Comparison of ENCODE assay signal across 8 cellular contexts in the genomic region with DNA sequence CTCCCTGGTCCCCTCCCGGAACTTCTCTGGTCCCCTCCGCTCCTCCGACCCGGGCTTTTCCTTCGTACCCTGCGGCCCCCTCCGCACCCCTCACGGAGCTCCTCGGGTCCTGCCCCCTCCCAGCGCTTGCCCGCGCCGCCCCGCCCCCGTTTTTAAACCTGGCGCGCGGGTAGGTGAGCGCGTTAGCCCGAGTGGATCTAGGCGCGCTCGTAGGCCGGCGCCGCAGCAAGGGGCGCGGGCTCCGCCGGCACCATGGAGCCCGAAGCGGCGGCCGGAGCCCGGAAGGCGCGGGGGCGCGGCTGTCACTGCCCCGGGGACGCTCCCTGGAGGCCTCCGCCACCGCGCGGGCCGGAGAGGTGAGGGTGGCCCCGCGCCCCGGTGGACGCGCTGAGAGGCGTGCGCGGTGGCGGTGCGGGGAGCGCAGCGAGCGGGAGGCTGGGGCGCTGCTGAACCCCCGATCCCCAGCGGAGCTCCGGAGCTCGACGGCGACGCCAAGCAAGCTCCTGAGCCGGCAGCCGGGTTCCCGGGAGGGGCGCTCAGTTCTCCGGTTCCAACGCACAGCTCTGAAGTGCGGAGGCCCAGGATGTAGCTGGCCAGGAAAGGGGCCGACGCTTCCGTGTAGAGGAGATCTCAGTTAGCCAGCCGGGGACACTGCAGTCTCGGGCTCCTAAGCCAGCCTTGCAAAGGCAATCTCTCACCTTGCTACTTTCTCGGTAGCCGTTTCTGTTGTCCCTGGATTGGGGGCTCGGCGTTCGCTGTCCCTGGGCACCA. TPM values are rescaled to one million over a fixed set of nuclear protein-coding genes. Genes with fewer than 3 reads are reported as not detected.
DNase-seq lines count a peak whose midpoint lies in the region; ATAC-seq and FAIRE-seq lines count a peak whose summit lies in the region.

A gene with protein sequence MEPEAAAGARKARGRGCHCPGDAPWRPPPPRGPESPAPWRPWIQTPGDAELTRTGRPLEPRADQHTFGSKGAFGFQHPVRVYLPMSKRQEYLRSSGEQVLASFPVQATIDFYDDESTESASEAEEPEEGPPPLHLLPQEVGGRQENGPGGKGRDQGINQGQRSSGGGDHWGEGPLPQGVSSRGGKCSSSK (plus strand): TSS at position 182 of the 771 bp plus-strand sequence. CDS start 71 bp downstream, at position 253.

- H3K36me3 ChIP-seq in endocrine pancreas (ENCODE audit: control insufficient read depth, insufficient read depth, low read length), result no peaks in the 10 kb centered on the region

- H3K36me3 Mint-ChIP-seq in T-cell, result no peaks in the 10 kb centered on the region
- no peaks in the 10 kb centered on the region for H3K36me3 Mint-ChIP-seq in naive thymus-derived CD8-positive, alpha-beta T cell

- no peak within 1 kb of the TSS for H3K27ac Mint-ChIP-seq in T-cell
- peak within 1 kb of the TSS in 2 of 10 donors; percentile 31 to 66 for H3K27ac Mint-ChIP-seq in naive thymus-derived CD8-positive, alpha-beta T cell

- no peaks in the 10 kb centered on the region for H3K4me1 ChIP-seq in endocrine pancreas (ENCODE audit: control insufficient read depth, insufficient read depth, low read length)

- H3K4me3 Mint-ChIP-seq in T-cell, result peak within 1 kb of the TSS; percentile 52 to 69 (median 65)
- H3K4me3 Mint-ChIP-seq in naive thymus-derived CD8-positive, alpha-beta T cell, result peak within 1 kb of the TSS; percentile 56 to 79 (median 72)

- no peaks in the 10 kb centered on the region for H3K9me3 ChIP-seq in endocrine pancreas (ENCODE audit: control insufficient read depth, low read length)

- ATAC-seq in T-cell (replicated peaks in 1 of 4) (peak; percentile 32 to 51 (median 48)), HG03565 (IDR thresholded peaks at IDR 0.05; ENCODE audit: unreplicated experiment) (no peak), GM21447 (IDR thresholded peaks at IDR 0.05; ENCODE audit: unreplicated experiment) (no peak)
- ATAC-seq in naive thymus-derived CD8-positive, alpha-beta T cell, result peak; percentile 54 to 56

- H3K27me3 Mint-ChIP-seq in T-cell, result peaks cover 14 to 33% of the 10 kb centered on the region in 2 donors
- H3K27me3 Mint-ChIP-seq in naive thymus-derived CD8-positive, alpha-beta T cell, result peaks cover 10 to 35% (median 17%) of the 10 kb centered on the region in 5 donors

- FAIRE-seq in urothelium cell line (lab: Jason Lieb, UNC), result no peak

- no peaks in the 10 kb centered on the region for H3K9me3 Mint-ChIP-seq in T-cell
- H3K9me3 Mint-ChIP-seq in naive thymus-derived CD8-positive, alpha-beta T cell, result no peaks in the 10 kb centered on the region

- POLR2A ChIA-PET in T-cell (lab: Charles Lee), result interaction anchor here (0.6 kb wide), 2 partner anchors 34 to 354 kb away, joined by 3 to 7 read pairs; no protein-coding TSS in a partner anchor
- POLR2A ChIA-PET in naive thymus-derived CD8-positive, alpha-beta T cell (lab: Charles Lee), result interaction anchor here (1.0 kb wide), 1 partner anchor 41 kb away, joined by 4 read pairs; a partner anchor contains a TSS

- DNase-seq in activated CD8-positive, alpha-beta memory T cell treated with anti-CD3 and anti-CD28 coated beads for 24 hours, result peak; percentile 69
- DNase-seq in activated CD8-positive, alpha-beta memory T cell treated with anti-CD3 and anti-CD28 coated beads, Interleukin-2, amount 50 U/mL, for 4 hours, result no peak
- peak in 6 of 34 experiments; percentile 5 to 23 (median 14) for DNase-seq in T-cell
- peak in 2 of 10 donors; percentile 12 to 14 for DNase-seq in naive thymus-derived CD8-positive, alpha-beta T cell
- DNase-seq in urothelium cell line (ENCODE audit: low spot score), result no peak

- no peaks in the 10 kb centered on the region for H3K27me3 ChIP-seq in endocrine pancreas (ENCODE audit: control insufficient read depth, insufficient read depth, low read length)

- CTCF ChIA-PET in T-cell (lab: Charles Lee), result interaction anchor here (1.0 to 1.2 kb wide), 3 partner anchors 16 to 19 kb away, joined by 3 read pairs; no protein-coding TSS in a partner anchor

- peak within 1 kb of the TSS; percentile 65 for H3K9ac ChIP-seq in endocrine pancreas (ENCODE audit: control insufficient read depth, insufficient read depth, low read length)

- no peak within 1 kb of the TSS for H3K4me3 ChIP-seq in endocrine pancreas (ENCODE audit: control insufficient read depth, insufficient read depth, low read length)

- peaks cover 15 to 20% (median 17%) of the 10 kb centered on the region in 3 donors for H3K4me1 Mint-ChIP-seq in T-cell
- peaks cover 7 to 22% (median 13%) of the 10 kb centered on the region in 4 donors for H3K4me1 Mint-ChIP-seq in naive thymus-derived CD8-positive, alpha-beta T cell

RNA-seq across cellular contexts. Expression of the gene that starts here (rescaled TPM):
- total RNA-seq in T-cell, result not detected
- total RNA-seq in naive thymus-derived CD8-positive, alpha-beta T cell, result not detected
- polyA plus RNA-seq in naive thymus-derived CD8-positive, alpha-beta T cell, result not detected

Comparison
In these comparisons a context has a peak if more than half of its experiments do, and no peak if none do; other contexts are left out.
1. Peak in ATAC-seq in T-cell; RNA of the gene not detected or under 1 TPM.
2. Peak in ATAC-seq in naive thymus-derived CD8-positive, alpha-beta T cell; RNA of the gene not detected or under 1 TPM.